ENCODE assay signal across 8 cellular contexts in the genomic region with DNA sequence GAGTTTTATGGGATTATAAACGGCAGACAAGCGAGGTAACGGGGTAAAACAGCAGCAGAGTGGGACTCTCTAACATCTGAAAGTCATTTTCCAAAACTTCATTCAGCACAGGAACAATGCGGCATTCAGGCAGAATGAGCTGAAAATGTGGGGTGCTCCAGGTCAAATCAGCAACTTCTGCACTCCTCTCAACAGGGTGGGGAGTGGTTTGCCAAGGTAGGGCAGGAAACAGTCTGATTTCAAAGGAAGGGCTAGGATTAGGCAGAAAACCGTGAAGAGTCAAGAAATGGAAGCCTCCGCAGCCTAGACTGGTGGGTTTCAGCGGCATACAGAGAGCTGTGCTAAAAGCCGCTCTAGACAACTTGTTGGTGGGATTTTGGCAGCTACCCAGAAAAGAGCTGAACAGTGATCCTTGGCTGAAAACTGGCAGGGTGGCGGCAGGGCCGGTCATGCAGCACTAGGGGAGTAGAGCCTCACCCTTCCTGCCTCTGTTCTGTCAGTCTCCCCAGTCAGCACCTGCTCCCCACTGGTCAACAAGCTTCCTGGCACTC.
DNase-seq lines count a peak whose midpoint lies in the region; ATAC-seq and TF ChIP-seq lines count a peak whose summit lies in the region.

No MANE protein-coding gene starts in this region.

- H2AFZ ChIP-seq in SU-DHL-6 (ENCODE audit: low read depth, low read length, severe bottlenecking): peak overlapping the region; percentile 93

- H3K9me2 ChIP-seq in SU-DHL-6 (replicated peaks; ENCODE audit: insufficient read depth, low read length): no peaks in the 10 kb centered on the region

- H3F3A ChIP-seq in SU-DHL-6 (ENCODE audit: insufficient read depth): peaks cover 23% of the 10 kb centered on the region

- no peaks in the 10 kb centered on the region for H3K9me3 ChIP-seq in SU-DHL-6 (ENCODE audit: insufficient read depth, low read length)

- H3K27me3 ChIP-seq in SU-DHL-6 (ENCODE audit: low read length) (no peaks in the 10 kb centered on the region), brain microvascular endothelial cell (replicated peaks) (no peaks in the 10 kb centered on the region)

- H3K27ac Mint-ChIP-seq in stimulated activated naive CD8-positive, alpha-beta T cell treated with anti-CD3 and anti-CD28 coated beads, Interleukin-15, Interleukin-2, amounts not matched to agents 100 ng/mL and 50 ng/mL, for 24 hours: peak overlapping the region; percentile 86

- peak overlapping the region; percentile 76 for H3K27ac ChIP-seq in SU-DHL-6 (ENCODE audit: low read depth, low read length)
- no peak overlapping the region for H3K27ac ChIP-seq in brain microvascular endothelial cell

- peak overlapping the region; percentile 51 for H3K9ac ChIP-seq in SU-DHL-6 (ENCODE audit: low read length)

- peak; percentile 45 for ATAC-seq in left lobe of liver
- ATAC-seq in GM21381 (IDR thresholded peaks at IDR 0.05; ENCODE audit: unreplicated experiment): no peak

- no peaks in the 10 kb centered on the region for H3K27me3 Mint-ChIP-seq in stimulated activated naive CD8-positive, alpha-beta T cell treated with anti-CD3 and anti-CD28 coated beads, Interleukin-15, Interleukin-2, amounts not matched to agents 100 ng/mL and 50 ng/mL, for 24 hours

- in situ Hi-C loops in brain microvascular endothelial cell (cut with HindIII; ENCODE audit: low pct_ligation_motif_present, low sequenced_read_pairs): no loop called here

- no peaks in the 10 kb centered on the region for H4K20me1 ChIP-seq in SU-DHL-6 (ENCODE audit: low read depth, low read length)

- H3K4me1 Mint-ChIP-seq in stimulated activated naive CD8-positive, alpha-beta T cell treated with anti-CD3 and anti-CD28 coated beads, Interleukin-15, Interleukin-2, amounts not matched to agents 100 ng/mL and 50 ng/mL, for 24 hours (ENCODE audit: low read depth): peaks cover 68% of the 10 kb centered on the region

- peak overlapping the region; percentile 57 for H3K4me3 ChIP-seq in SU-DHL-6 (ENCODE audit: insufficient read depth, low read length, poor library complexity, severe bottlenecking)
- H3K4me3 ChIP-seq in brain microvascular endothelial cell (ENCODE audit: low read depth, low read length): peak overlapping the region; percentile 35

- peak overlapping the region; percentile 91 for H3K4me2 ChIP-seq in SU-DHL-6 (ENCODE audit: low read depth, low read length, poor library complexity, severe bottlenecking)

- H3K36me3 Mint-ChIP-seq in stimulated activated naive CD8-positive, alpha-beta T cell treated with anti-CD3 and anti-CD28 coated beads, Interleukin-15, Interleukin-2, amounts not matched to agents 100 ng/mL and 50 ng/mL, for 24 hours (ENCODE audit: low read depth): no peaks in the 10 kb centered on the region

- DNase-seq in DMS 273 (lab: John Stamatoyannopoulos, UW; ENCODE audit: unreplicated experiment) (peak; percentile 45), DMS 273 treated with DMSO at 0.1 percent for 48 hours (lab: John Stamatoyannopoulos, UW) (no peak), brain microvascular endothelial cell (no peak), left lobe of liver (ENCODE audit: low spot score) (peak; percentile 61), amniotic stem cell (lab: John Stamatoyannopoulos, UW) (no peak)

- TF ChIP-seq CTCF in SU-DHL-6 (IDR thresholded peaks at IDR 0.05; ENCODE audit: insufficient read depth, low read length, poor library complexity, severe bottlenecking): no peak
- no peak for TF ChIP-seq CTCF in brain microvascular endothelial cell (IDR thresholded peaks at IDR 0.05; ENCODE audit: low read depth, low read length, missing control alignments)

- H3K79me2 ChIP-seq in SU-DHL-6 (ENCODE audit: insufficient read depth, low read length): no peaks in the 10 kb centered on the region

- H3K4me3 Mint-ChIP-seq in stimulated activated naive CD8-positive, alpha-beta T cell treated with anti-CD3 and anti-CD28 coated beads, Interleukin-15, Interleukin-2, amounts not matched to agents 100 ng/mL and 50 ng/mL, for 24 hours: peak overlapping the region; percentile 77

- H3K36me3 ChIP-seq in SU-DHL-6 (ENCODE audit: low read length) (no peaks in the 10 kb centered on the region), brain microvascular endothelial cell (replicated peaks) (no peaks in the 10 kb centered on the region)

- no peaks in the 10 kb centered on the region for H3K9me3 Mint-ChIP-seq in stimulated activated naive CD8-positive, alpha-beta T cell treated with anti-CD3 and anti-CD28 coated beads, Interleukin-15, Interleukin-2, amounts not matched to agents 100 ng/mL and 50 ng/mL, for 24 hours

Comparison
In these comparisons a context has a peak if more than half of its experiments do, and no peak if none do; other contexts are left out.
1. DNase-seq: peak in DMS 273 (single experiment) and left lobe of liver (single experiment); none in DMS 273 treated with DMSO at 0.1 percent for 48 hours (single experiment), brain microvascular endothelial cell (single experiment) and amniotic stem cell (single experiment).